In the genomic region with DNA sequence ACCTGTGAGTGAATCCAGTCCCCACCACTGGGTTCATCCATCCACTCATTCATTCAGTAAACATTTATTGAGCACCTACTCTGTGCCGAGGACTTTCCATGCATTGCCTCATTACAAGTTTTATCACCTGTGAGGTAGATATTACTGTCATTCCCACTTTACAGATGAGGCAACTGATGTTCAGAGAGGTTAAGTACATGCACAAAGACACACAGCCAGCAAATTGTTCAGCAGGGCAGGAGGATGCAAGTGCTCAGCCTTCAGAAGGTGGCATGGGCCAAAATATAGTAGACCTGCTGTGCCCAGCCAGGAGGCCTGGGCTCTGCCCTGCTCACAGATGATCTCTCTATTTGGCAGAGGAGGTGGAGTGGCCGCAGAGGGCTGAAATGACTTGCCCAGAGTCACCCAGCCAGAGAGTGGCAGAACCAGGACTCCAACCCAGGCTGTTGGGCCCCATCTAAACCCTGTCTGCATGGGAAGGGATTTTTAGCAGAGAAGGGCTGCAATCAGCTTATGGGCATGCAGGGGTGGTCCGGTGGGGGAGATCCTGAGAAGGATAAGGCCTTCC, we compare ENCODE assay signal across 19 cellular contexts.
"Had no signal": no experiment of that assay in that cellular context is flagged by ENCODE, and none has a peak within 500 bp of the region (broad histone marks: within the 10 kb centered on the region; RNA-seq: fewer than 3 reads in every experiment).

No MANE protein-coding gene starts in this region.

- H3K9me3 ChIP-seq: left ventricle myocardium inferior, neutrophil, right atrium auricular region, tibial artery, upper lobe of left lung, uterus had no signal

- H3K36me3 ChIP-seq: left ventricle myocardium inferior, neutrophil, right atrium auricular region, tibial artery, upper lobe of left lung, uterus had no signal

- ATAC-seq: foreskin keratinocyte; left cardiac atrium; stimulated activated memory B cell treated with anti-CD40 and anti-IgM and Interleukin-4, amounts not matched to agents 10 μg/mL and 1 μg/mL and 100 μg/mL, for 72 hours had no signal

- H3K27ac ChIP-seq: foreskin keratinocyte, left ventricle myocardium inferior, neutrophil, right atrium auricular region, tibial artery, upper lobe of left lung, uterus had no signal

- DNase-seq: dermis blood vessel endothelial cell; endodermal cell; erythroblast; foreskin keratinocyte; immature natural killer cell; left cardiac atrium; left ventricle myocardium inferior; mesenchymal stem cell; naive B cell; nephron progenitor cell; stimulated activated CD4-positive, alpha-beta T cell treated with anti-CD3 and anti-CD28 coated beads, Interleukin-4, amount 100 ng/mL, for 1 hour; stimulated activated CD8-positive, alpha-beta memory T cell treated with anti-CD3 and anti-CD28 coated beads, Interleukin-4, amount 100 ng/mL, for 48 hours; upper lobe of left lung had no signal

- H3K4me1 ChIP-seq: foreskin keratinocyte, left ventricle myocardium inferior, uterus had no signal

- H3K27me3 ChIP-seq: right atrium auricular region, tibial artery, upper lobe of left lung, uterus had no signal

- H3K4me3 ChIP-seq: left ventricle myocardium inferior, lung, right atrium auricular region, tibial artery, upper lobe of left lung, uterus had no signal
